In genomic region chr1:37233606-37234005, GRCh38 we compare ENCODE assay signal across 13 cellular contexts.
"Had no signal": no experiment of that assay in that cellular context is flagged by ENCODE, and none has a peak within 500 bp of the region (broad histone marks: within the 10 kb centered on the region; RNA-seq: fewer than 3 reads in every experiment).

No MANE protein-coding gene starts in this region.

- H3K36me3 ChIP-seq: left ventricle myocardium inferior, right atrium auricular region, tibial artery had no signal

- H3K4me1 ChIP-seq: left ventricle myocardium inferior, right atrium auricular region, tibial artery had no signal

- H3K27me3 ChIP-seq: right atrium auricular region had no signal

- H3K4me3 ChIP-seq: left ventricle myocardium inferior, right atrium auricular region, tibial artery had no signal

- DNase-seq: activated CD4-positive, alpha-beta T cell treated with anti-CD3 and anti-CD28 coated beads for 1 hour; activated CD4-positive, alpha-beta T cell treated with anti-CD3 and anti-CD28 coated beads, Interleukin-2, amount 50 U/mL, for 1 hour; activated CD8-positive, alpha-beta memory T cell treated with anti-CD3 and anti-CD28 coated beads, Interleukin-2, amount 50 U/mL, for 48 hours; activated naive CD4-positive, alpha-beta T cell treated with anti-CD3 and anti-CD28 coated beads, Interleukin-2, amount 10 ng/mL, durations not matched to agents 7 days and 5 days; activated T-cell treated with anti-CD3 and anti-CD28 coated beads, Interleukin-2, amount 50 U/mL, for 48 hours; amygdala; foreskin fibroblast; left ventricle myocardium inferior; midbrain; natural killer cell; stimulated activated CD4-positive, alpha-beta T cell treated with anti-CD3 and anti-CD28 coated beads, Interleukin-4, amount 100 ng/mL, for 24 hours; tibial artery had no signal

- H3K27ac ChIP-seq: left ventricle myocardium inferior, right atrium auricular region, tibial artery had no signal
